In the genomic region with DNA sequence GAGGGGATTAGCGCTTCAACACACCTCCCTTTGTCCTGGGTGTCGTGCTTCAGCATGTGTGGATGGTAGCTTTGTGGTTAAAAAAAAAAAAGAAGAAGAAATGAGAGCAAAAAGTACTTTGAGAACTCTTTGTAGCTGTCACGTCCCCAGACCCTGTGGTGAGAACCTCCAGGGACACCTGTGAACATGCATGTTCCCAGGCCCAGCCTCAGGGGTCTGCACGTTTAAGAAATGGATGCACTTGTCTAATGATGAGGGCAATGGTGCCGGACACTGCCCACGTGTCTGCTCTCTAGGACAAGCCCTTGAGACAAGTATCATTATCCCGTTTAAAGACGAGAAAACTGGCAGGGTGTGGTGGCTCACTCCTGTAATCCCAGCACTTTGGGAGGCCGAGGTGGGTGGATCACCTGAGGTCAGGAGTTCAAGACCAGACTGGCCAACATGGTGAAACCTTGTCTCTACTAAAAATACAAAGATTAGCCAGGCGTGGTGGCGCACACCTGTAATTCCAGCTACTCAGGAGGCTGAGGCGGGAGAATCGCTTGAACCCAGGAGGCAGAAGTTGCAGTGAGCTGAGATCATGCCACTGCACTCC, we compare ENCODE assay signal across 25 cellular contexts. TPM values are rescaled to one million over a fixed set of nuclear protein-coding genes. Genes with fewer than 3 reads are reported as not detected.
A peak's percentile ranks its signal among the peaks of the same experiment; 100 is the strongest.
DNase-seq lines count a peak whose midpoint lies in the region; ATAC-seq and TF ChIP-seq lines count a peak whose summit lies in the region.
"Not testable (repeated sequence)": the region's sequence is repeated elsewhere in the genome, so short reads cannot be mapped to it uniquely, and the experiment has no call there.
"Had no signal": no experiment of that assay in that cellular context is flagged by ENCODE, and none has a peak within 500 bp of the region (broad histone marks: within the 10 kb centered on the region; RNA-seq: fewer than 3 reads in every experiment).

No MANE protein-coding gene starts in this region.

- not testable (repeated sequence) for H3F3A ChIP-seq in neural progenitor cell (ENCODE audit: low read depth)

- not testable (repeated sequence) for H3K9me3 Mint-ChIP-seq in CD8-positive, alpha-beta T cell; IgD-negative memory B cell; activated CD8-positive, alpha-beta T cell treated with anti-CD3 and anti-CD28 coated beads for 36 hours; dendritic cell treated with granulocyte-macrophage colony-stimulating factor and Interleukin-4, amounts not matched to agents 40 ng/mL and 50 ng/mL, for 4 days; neural progenitor cell

- peak overlapping the region; percentile 55 for H3K27ac Mint-ChIP-seq in CD8-positive, alpha-beta T cell
- H3K27ac Mint-ChIP-seq in IgD-negative memory B cell: peak overlapping the region in 2 of 3 donors; percentile 84 to 93
- H3K27ac Mint-ChIP-seq in activated CD8-positive, alpha-beta T cell treated with anti-CD3 and anti-CD28 coated beads for 36 hours: peak overlapping the region; percentile 79
- H3K27ac Mint-ChIP-seq in dendritic cell treated with granulocyte-macrophage colony-stimulating factor and Interleukin-4, amounts not matched to agents 40 ng/mL and 50 ng/mL, for 4 days: peak overlapping the region; percentile 30
- H3K27ac Mint-ChIP-seq in neural progenitor cell: not testable (repeated sequence)

- H3K79me2 ChIP-seq in OCI-LY3 (ENCODE audit: low read length); neural progenitor cell (ENCODE audit: low read depth): not testable (repeated sequence)

- peaks cover 25% of the 10 kb centered on the region for H3K4me1 Mint-ChIP-seq in CD8-positive, alpha-beta T cell (ENCODE audit: low read depth)
- peaks cover 28 to 34% (median 31%) of the 10 kb centered on the region in 3 donors for H3K4me1 Mint-ChIP-seq in IgD-negative memory B cell
- peaks cover 33% of the 10 kb centered on the region for H3K4me1 Mint-ChIP-seq in activated CD8-positive, alpha-beta T cell treated with anti-CD3 and anti-CD28 coated beads for 36 hours (ENCODE audit: low read depth)
- peaks cover 39% of the 10 kb centered on the region for H3K4me1 Mint-ChIP-seq in dendritic cell treated with granulocyte-macrophage colony-stimulating factor and Interleukin-4, amounts not matched to agents 40 ng/mL and 50 ng/mL, for 4 days (ENCODE audit: low read depth)
- peaks cover 32% of the 10 kb centered on the region for H3K4me1 Mint-ChIP-seq in neural progenitor cell

- H4K20me1 ChIP-seq in OCI-LY3 (ENCODE audit: insufficient read depth, low read length); neural progenitor cell (ENCODE audit: low read depth): not testable (repeated sequence)

- DNase-seq in CD8-positive, alpha-beta T cell; activated CD8-positive, alpha-beta T cell treated with anti-CD3 and anti-CD28 coated beads for 36 hours; neural progenitor cell (ENCODE audit: low spot score): not testable (repeated sequence)
- peak; percentile 46 for DNase-seq in GM13977 (ENCODE audit: low spot score)

- not testable (repeated sequence) for TF ChIP-seq CTCF in CD8-positive, alpha-beta T cell (IDR thresholded peaks at IDR 0.05); GM13977 (IDR thresholded peaks at IDR 0.05; ENCODE audit: extremely low read depth, insufficient read depth, missing control alignments); OCI-LY3 (IDR thresholded peaks at IDR 0.05; ENCODE audit: low read depth, low read length); activated CD8-positive, alpha-beta T cell treated with anti-CD3 and anti-CD28 coated beads for 36 hours (IDR thresholded peaks at IDR 0.05); neural progenitor cell (IDR thresholded peaks at IDR 0.05)

- H3K4me2 ChIP-seq in OCI-LY3 (ENCODE audit: low read length): peak overlapping the region; percentile 19
- H3K4me2 ChIP-seq in neural progenitor cell: not testable (repeated sequence)

- H3K4me1 ChIP-seq in CD8-positive, alpha-beta T cell (ENCODE audit: insufficient read depth, low read length): peaks cover 31% of the 10 kb centered on the region
- H3K4me1 ChIP-seq in OCI-LY3 (ENCODE audit: low read length): peaks cover 40% of the 10 kb centered on the region
- not testable (repeated sequence) for H3K4me1 ChIP-seq in neural progenitor cell

- POLR2A ChIA-PET in CD8-positive, alpha-beta T cell (lab: Charles Lee): interaction anchor here (1.0 to 1.2 kb wide), 2 partner anchors 12 to 13 kb away, joined by 3 to 4 read pairs; no protein-coding TSS in a partner anchor
- POLR2A ChIA-PET in activated CD8-positive, alpha-beta T cell treated with anti-CD3 and anti-CD28 coated beads for 36 hours (lab: Charles Lee): interaction anchor here (0.8 to 3.1 kb wide), 4 partner anchors 8 to 55 kb away, joined by 3 to 26 read pairs (median 10); partner anchors contain the start of gene SOCS1

- intact Hi-C loops in CD8-positive, alpha-beta T cell (cut with DNase I, micrococcal nuclease): loop anchor here (2.0 to 5.0 kb wide), 3 partner anchors 56 to 337 kb away; no protein-coding TSS in a partner anchor
- intact Hi-C loops in activated CD8-positive, alpha-beta T cell treated with anti-CD3 and anti-CD28 coated beads for 36 hours (cut with micrococcal nuclease): not testable (repeated sequence)
- intact Hi-C loops in dendritic cell treated with granulocyte-macrophage colony-stimulating factor and Interleukin-4, amounts not matched to agents 40 ng/mL and 50 ng/mL, for 4 days (cut with micrococcal nuclease): loop anchor here (5.0 kb wide), 1 partner anchor 42 kb away; the partner anchor contains the start of gene SOCS1

- H3K4me3 Mint-ChIP-seq in CD8-positive, alpha-beta T cell: peak overlapping the region; percentile 59
- H3K4me3 Mint-ChIP-seq in IgD-negative memory B cell: peak overlapping the region in 3 of 4 donors; percentile 27 to 81 (median 75)
- H3K4me3 Mint-ChIP-seq in activated CD8-positive, alpha-beta T cell treated with anti-CD3 and anti-CD28 coated beads for 36 hours; dendritic cell treated with granulocyte-macrophage colony-stimulating factor and Interleukin-4, amounts not matched to agents 40 ng/mL and 50 ng/mL, for 4 days: not testable (repeated sequence)
- H3K4me3 Mint-ChIP-seq in neural progenitor cell: peak overlapping the region; percentile 56

- not testable (repeated sequence) for H3K9me3 ChIP-seq in CD8-positive, alpha-beta T cell (ENCODE audit: low read length); OCI-LY3 (ENCODE audit: insufficient read depth, low read length); neural progenitor cell (ENCODE audit: low read depth)

- H3K4me3 ChIP-seq in CD8-positive, alpha-beta T cell (ENCODE audit: low read depth, low read length); OCI-LY3 (ENCODE audit: low read length); neural progenitor cell: not testable (repeated sequence)

- H3K27me3 Mint-ChIP-seq in CD8-positive, alpha-beta T cell (ENCODE audit: low read depth); IgD-negative memory B cell; activated CD8-positive, alpha-beta T cell treated with anti-CD3 and anti-CD28 coated beads for 36 hours; neural progenitor cell (ENCODE audit: insufficient read depth, low read depth): not testable (repeated sequence)
- H3K27me3 Mint-ChIP-seq in dendritic cell treated with granulocyte-macrophage colony-stimulating factor and Interleukin-4, amounts not matched to agents 40 ng/mL and 50 ng/mL, for 4 days: peaks cover 35% of the 10 kb centered on the region

- not testable (repeated sequence) for H3K27me3 ChIP-seq in CD8-positive, alpha-beta T cell (ENCODE audit: insufficient read depth, low read length); OCI-LY3 (ENCODE audit: low read depth, low read length); neural progenitor cell

- not testable (repeated sequence) for H2AFZ ChIP-seq in OCI-LY3 (ENCODE audit: low read depth, low read length); neural progenitor cell (replicated peaks)

- H3K27ac ChIP-seq in CD8-positive, alpha-beta T cell (ENCODE audit: low read depth, low read length); OCI-LY3 (ENCODE audit: low read length); neural progenitor cell: not testable (repeated sequence)

- CTCF ChIA-PET in CD8-positive, alpha-beta T cell (lab: Charles Lee): interaction anchor here (1.4 to 3.9 kb wide), 4 partner anchors 43 to 329 kb away, joined by 4 to 38 read pairs (median 12); partner anchors contain the start of gene SOCS1
- CTCF ChIA-PET in activated CD8-positive, alpha-beta T cell treated with anti-CD3 and anti-CD28 coated beads for 36 hours (lab: Charles Lee): interaction anchor here (1.0 to 2.8 kb wide), 6 partner anchors 13 to 335 kb away, joined by 3 to 14 read pairs (median 4); partner anchors contain the start of gene SOCS1

- H3K9ac ChIP-seq in OCI-LY3 (ENCODE audit: low read length); neural progenitor cell: not testable (repeated sequence)

- not testable (repeated sequence) for H3K36me3 Mint-ChIP-seq in CD8-positive, alpha-beta T cell; IgD-negative memory B cell; activated CD8-positive, alpha-beta T cell treated with anti-CD3 and anti-CD28 coated beads for 36 hours (ENCODE audit: low read depth); dendritic cell treated with granulocyte-macrophage colony-stimulating factor and Interleukin-4, amounts not matched to agents 40 ng/mL and 50 ng/mL, for 4 days (ENCODE audit: low read depth); neural progenitor cell

- not testable (repeated sequence) for H3K36me3 ChIP-seq in CD8-positive, alpha-beta T cell (ENCODE audit: insufficient read depth, low read length); OCI-LY3 (replicated peaks; ENCODE audit: low read depth, low read length); neural progenitor cell

- ATAC-seq in CD8-positive, alpha-beta T cell; activated CD8-positive, alpha-beta T cell treated with anti-CD3 and anti-CD28 coated beads for 36 hours: not testable (repeated sequence)
- ATAC-seq in GM21447 (IDR thresholded peaks at IDR 0.05; ENCODE audit: unreplicated experiment): peak; percentile 41

- in situ Hi-C loops in GM13977 (cut with MboI; ENCODE audit: low pct_unique_long_range_greater_than_20kb, low sequenced_read_pairs, unreplicated experiment): not testable (repeated sequence)

RNA-seq across cellular contexts. Expression of gene PRM1, which starts 17.9 kb away (rescaled TPM):
- total RNA-seq in CD8-positive, alpha-beta T cell: not detected
- polyA plus RNA-seq in IgD-negative memory B cell: not detected
- total RNA-seq in activated CD8-positive, alpha-beta T cell treated with anti-CD3 and anti-CD28 coated beads for 36 hours: not detected
- total RNA-seq in neural progenitor cell (ENCODE audit: low replicate concordance): not detected in 2 replicates
- total RNA-seq: astrocyte; cardiac muscle cell; CD8-positive, alpha-beta memory T cell; fibroblast of lung; gastrocnemius medialis; HT1080; lower leg skin; natural killer cell treated with Interleukin-12 subunit alpha and Interleukin-12 subunit beta and Interleukin-15 and Interleukin-18, amount 100 ng/mL, for 72 hours; omental fat pad; PC-9; psoas muscle; Right ventricle myocardium inferior; sciatic nerve; T-helper 17 cell; vagina had no signal
- polyA plus RNA-seq: A549; cardiac muscle cell; CD8-positive, alpha-beta memory T cell; fibroblast of lung; psoas muscle; SK-N-SH had no signal

RNA-seq across cellular contexts. Expression of gene PRM2, which starts 22.8 kb away (rescaled TPM):
- total RNA-seq in CD8-positive, alpha-beta T cell: not detected
- not detected for polyA plus RNA-seq in IgD-negative memory B cell
- not detected for total RNA-seq in activated CD8-positive, alpha-beta T cell treated with anti-CD3 and anti-CD28 coated beads for 36 hours
- total RNA-seq in neural progenitor cell (ENCODE audit: low replicate concordance): not detected in 2 replicates
- total RNA-seq: astrocyte; CD8-positive, alpha-beta memory T cell; fibroblast of lung; gastrocnemius medialis; HT1080; natural killer cell treated with Interleukin-12 subunit alpha and Interleukin-12 subunit beta and Interleukin-15 and Interleukin-18, amount 100 ng/mL, for 72 hours; omental fat pad; PC-9; psoas muscle; Right ventricle myocardium inferior; sciatic nerve; T-helper 17 cell; vagina had no signal
- polyA plus RNA-seq: A549; cardiac muscle cell; CD8-positive, alpha-beta memory T cell; fibroblast of lung; psoas muscle; SK-N-SH had no signal

RNA-seq across cellular contexts. Expression of gene PRM3, which starts 25.6 kb away (rescaled TPM):
- not detected for total RNA-seq in CD8-positive, alpha-beta T cell
- not detected for polyA plus RNA-seq in IgD-negative memory B cell
- total RNA-seq in activated CD8-positive, alpha-beta T cell treated with anti-CD3 and anti-CD28 coated beads for 36 hours: not detected
- total RNA-seq in neural progenitor cell (ENCODE audit: low replicate concordance): not detected in 2 replicates
- total RNA-seq: astrocyte; cardiac muscle cell; CD8-positive, alpha-beta memory T cell; fibroblast of lung; gastrocnemius medialis; HT1080; lower leg skin; natural killer cell treated with Interleukin-12 subunit alpha and Interleukin-12 subunit beta and Interleukin-15 and Interleukin-18, amount 100 ng/mL, for 72 hours; omental fat pad; PC-9; psoas muscle; Right ventricle myocardium inferior; sciatic nerve; T-helper 17 cell; vagina had no signal
- polyA plus RNA-seq: A549; cardiac muscle cell; CD8-positive, alpha-beta memory T cell; fibroblast of lung; psoas muscle; SK-N-SH had no signal

RNA-seq across cellular contexts. Expression of gene TNP2, which starts 29.9 kb away (rescaled TPM):
- not detected for total RNA-seq in CD8-positive, alpha-beta T cell
- not detected for polyA plus RNA-seq in IgD-negative memory B cell
- not detected for total RNA-seq in activated CD8-positive, alpha-beta T cell treated with anti-CD3 and anti-CD28 coated beads for 36 hours
- not detected in 2 replicates for total RNA-seq in neural progenitor cell (ENCODE audit: low replicate concordance)
- total RNA-seq: astrocyte; cardiac muscle cell; CD8-positive, alpha-beta memory T cell; fibroblast of lung; gastrocnemius medialis; HT1080; lower leg skin; natural killer cell treated with Interleukin-12 subunit alpha and Interleukin-12 subunit beta and Interleukin-15 and Interleukin-18, amount 100 ng/mL, for 72 hours; omental fat pad; PC-9; psoas muscle; Right ventricle myocardium inferior; sciatic nerve; T-helper 17 cell; vagina had no signal
- polyA plus RNA-seq: A549; cardiac muscle cell; CD8-positive, alpha-beta memory T cell; fibroblast of lung; psoas muscle; SK-N-SH had no signal

RNA-seq across cellular contexts. Expression of gene SOCS1, which starts 43.0 kb away (rescaled TPM):
- 10 to 100 TPM; 74.5 to 75.6 TPM for total RNA-seq in CD8-positive, alpha-beta T cell
- polyA plus RNA-seq in IgD-negative memory B cell: 39.1 TPM
- 10 to 100 TPM; 75.7 to 75.8 TPM for total RNA-seq in activated CD8-positive, alpha-beta T cell treated with anti-CD3 and anti-CD28 coated beads for 36 hours
- total RNA-seq in neural progenitor cell (ENCODE audit: low replicate concordance): 1.6 and 7.3 TPM in 2 replicates
